In the genomic region with DNA sequence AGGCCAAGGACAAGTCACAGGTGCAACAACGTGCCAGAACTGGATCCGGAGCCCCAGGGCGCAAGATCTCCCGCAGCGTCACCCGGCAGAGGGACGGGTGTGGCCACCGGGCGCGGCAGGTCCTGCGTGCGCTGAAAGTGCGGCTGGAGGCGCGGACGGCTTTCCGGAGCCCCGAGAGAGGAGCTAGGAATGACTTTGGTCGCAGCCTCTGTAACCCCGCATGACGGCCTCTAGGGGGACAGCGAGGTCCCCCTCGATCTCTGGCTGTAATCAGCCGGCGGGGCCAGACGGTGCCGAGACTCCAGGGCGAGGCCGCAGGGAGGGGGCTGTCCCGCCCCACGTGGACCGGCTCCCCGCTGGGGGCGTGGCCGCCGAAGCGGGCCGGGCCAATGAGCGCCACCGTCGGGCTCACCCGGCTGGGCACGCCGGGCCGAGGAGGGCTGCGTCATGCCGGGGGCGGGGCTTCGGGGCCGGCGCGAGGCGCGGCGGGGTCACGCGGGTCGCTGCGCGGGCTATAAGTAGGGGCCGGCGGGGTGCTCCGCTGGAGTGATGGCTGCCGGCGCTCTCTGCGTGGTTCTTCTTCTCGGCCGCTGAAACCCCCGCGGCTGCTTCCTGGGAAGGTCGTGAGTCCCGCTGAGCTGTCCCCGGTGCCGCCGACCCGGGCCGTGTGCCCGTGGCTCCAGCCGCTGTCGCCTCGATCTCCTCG, we compare ENCODE assay signal across 8 cellular contexts. TPM values are rescaled to one million over a fixed set of nuclear protein-coding genes. Genes with fewer than 3 reads are reported as not detected.
DNase-seq lines count a peak whose midpoint lies in the region; ATAC-seq and TF ChIP-seq lines count a peak whose summit lies in the region.

A gene with protein sequence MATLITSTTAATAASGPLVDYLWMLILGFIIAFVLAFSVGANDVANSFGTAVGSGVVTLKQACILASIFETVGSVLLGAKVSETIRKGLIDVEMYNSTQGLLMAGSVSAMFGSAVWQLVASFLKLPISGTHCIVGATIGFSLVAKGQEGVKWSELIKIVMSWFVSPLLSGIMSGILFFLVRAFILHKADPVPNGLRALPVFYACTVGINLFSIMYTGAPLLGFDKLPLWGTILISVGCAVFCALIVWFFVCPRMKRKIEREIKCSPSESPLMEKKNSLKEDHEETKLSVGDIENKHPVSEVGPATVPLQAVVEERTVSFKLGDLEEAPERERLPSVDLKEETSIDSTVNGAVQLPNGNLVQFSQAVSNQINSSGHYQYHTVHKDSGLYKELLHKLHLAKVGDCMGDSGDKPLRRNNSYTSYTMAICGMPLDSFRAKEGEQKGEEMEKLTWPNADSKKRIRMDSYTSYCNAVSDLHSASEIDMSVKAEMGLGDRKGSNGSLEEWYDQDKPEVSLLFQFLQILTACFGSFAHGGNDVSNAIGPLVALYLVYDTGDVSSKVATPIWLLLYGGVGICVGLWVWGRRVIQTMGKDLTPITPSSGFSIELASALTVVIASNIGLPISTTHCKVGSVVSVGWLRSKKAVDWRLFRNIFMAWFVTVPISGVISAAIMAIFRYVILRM (plus strand): TSS at position 544 of the 706 bp plus-strand sequence. CDS start 890 bp downstream, outside the sequence.

- DNase-seq in NCI-H1105 treated with DMSO at 0.1 percent for 48 hours (lab: John Stamatoyannopoulos, UW) (peak; percentile 90), SW 1271 (lab: John Stamatoyannopoulos, UW) (peak; percentile 96), cardiac muscle cell (ENCODE audit: low read depth in 1 of 2, low spot score in 1 of 2) (peak; percentile 94 to 97), pons (ENCODE audit: low spot score) (peak; percentile 95), type B pancreatic cell (ENCODE audit: extremely low spot score, unreplicated experiment) (peak; percentile 98)
- DNase-seq in activated naive CD8-positive, alpha-beta T cell treated with anti-CD3 and anti-CD28 coated beads, Interleukin-2, amount 50 U/mL, for 24 hours, result peak; percentile 99

- peak within 1 kb of the TSS; percentile 97 for H3K4me3 Mint-ChIP-seq in activated naive CD8-positive, alpha-beta T cell treated with anti-CD3 and anti-CD28 coated beads, Interleukin-2, amount 50 U/mL, for 24 hours
- peak within 1 kb of the TSS; percentile 94 for H3K4me3 Mint-ChIP-seq in type B pancreatic cell

- H3K36me3 Mint-ChIP-seq in activated naive CD8-positive, alpha-beta T cell treated with anti-CD3 and anti-CD28 coated beads, Interleukin-2, amount 50 U/mL, for 24 hours (ENCODE audit: low read depth), result peaks cover 36% of the 10 kb centered on the region
- peaks cover 30% of the 10 kb centered on the region for H3K36me3 Mint-ChIP-seq in type B pancreatic cell

- H3K27me3 Mint-ChIP-seq in activated naive CD8-positive, alpha-beta T cell treated with anti-CD3 and anti-CD28 coated beads, Interleukin-2, amount 50 U/mL, for 24 hours, result no peaks in the 10 kb centered on the region
- peaks cover 16% of the 10 kb centered on the region for H3K27me3 Mint-ChIP-seq in type B pancreatic cell

- peak within 1 kb of the TSS; percentile 90 for H3K27ac ChIP-seq in cardiac muscle cell

- no peaks in the 10 kb centered on the region for H3K9me3 ChIP-seq in cardiac muscle cell (ENCODE audit: low read depth)

- H3K27ac Mint-ChIP-seq in activated naive CD8-positive, alpha-beta T cell treated with anti-CD3 and anti-CD28 coated beads, Interleukin-2, amount 50 U/mL, for 24 hours, result peak within 1 kb of the TSS; percentile 81
- H3K27ac Mint-ChIP-seq in type B pancreatic cell, result peak within 1 kb of the TSS; percentile 95

- ATAC-seq in HG02642 (IDR thresholded peaks at IDR 0.05; ENCODE audit: poor library complexity, unreplicated experiment), result peak; percentile 92
- ATAC-seq in activated naive CD8-positive, alpha-beta T cell treated with anti-CD3 and anti-CD28 coated beads, Interleukin-2, amount 50 U/mL, for 24 hours, result peak; percentile 95

- no peaks in the 10 kb centered on the region for H3K27me3 ChIP-seq in cardiac muscle cell

- peaks cover 8% of the 10 kb centered on the region for H3K4me1 ChIP-seq in cardiac muscle cell (ENCODE audit: low read depth)

- no peaks in the 10 kb centered on the region for H3K9me3 Mint-ChIP-seq in activated naive CD8-positive, alpha-beta T cell treated with anti-CD3 and anti-CD28 coated beads, Interleukin-2, amount 50 U/mL, for 24 hours
- no peaks in the 10 kb centered on the region for H3K9me3 Mint-ChIP-seq in type B pancreatic cell

- H3K4me1 Mint-ChIP-seq in activated naive CD8-positive, alpha-beta T cell treated with anti-CD3 and anti-CD28 coated beads, Interleukin-2, amount 50 U/mL, for 24 hours, result peaks cover 59% of the 10 kb centered on the region
- H3K4me1 Mint-ChIP-seq in type B pancreatic cell (ENCODE audit: unreplicated experiment), result peaks cover 26% of the 10 kb centered on the region

- peak within 1 kb of the TSS; percentile 94 for H3K4me3 ChIP-seq in cardiac muscle cell

- TF ChIP-seq CTCF in GM12872 (IDR thresholded peaks at IDR 0.05; ENCODE audit: insufficient read depth, low read depth, low read length) (peak; percentile 66), cardiac muscle cell (IDR thresholded peaks at IDR 0.05; ENCODE audit: low read depth, low read length) (peak; percentile 17), type B pancreatic cell (conservative IDR thresholded peaks at IDR 0.05) (peak; percentile 84)

- H3K36me3 ChIP-seq in cardiac muscle cell, result peaks cover 13% of the 10 kb centered on the region

RNA-seq across cellular contexts. Expression of the gene that starts here (rescaled TPM):
- total RNA-seq in cardiac muscle cell (10.0 and 11.4 TPM in 2 replicates), type B pancreatic cell (ENCODE audit: low replicate concordance) (50.3 and 63.9 TPM in 2 replicates)
- 21.7 and 22.9 TPM in 2 replicates for polyA plus RNA-seq in cardiac muscle cell

Comparison
In these comparisons a context has a peak if more than half of its experiments do, and no peak if none do; other contexts are left out.
1. Peak in every context shown above with its lines: DNase-seq, ATAC-seq, H3K4me3 ChIP-seq and H3K27ac ChIP-seq.
2. CTCF ChIP-seq: peak in every context shown above with its lines; median percentile 84 in type B pancreatic cell; 66 in GM12872; 17 in cardiac muscle cell.